Comparison of ENCODE assay signal across 23 cellular contexts in genomic region chr4:147833741-147834140, GRCh38.
DNase-seq lines count a peak whose midpoint lies in the region; ATAC-seq and TF ChIP-seq lines count a peak whose summit lies in the region.
"Had no signal": no experiment of that assay in that cellular context is flagged by ENCODE, and none has a peak within 500 bp of the region (broad histone marks: within the 10 kb centered on the region; RNA-seq: fewer than 3 reads in every experiment).

No MANE protein-coding gene starts in this region.

- H3K23ac ChIP-seq in IMR-90 (ENCODE audit: low read depth, low read length): no peak overlapping the region

- peak overlapping the region; percentile 71; the same call in 1 of the 2 replicates for H3K18ac ChIP-seq in IMR-90 (ENCODE audit: low read depth, low read length)

- no peak overlapping the region for H3K4me2 ChIP-seq in IMR-90 (ENCODE audit: low read depth, low read length)
- H3K4me2 ChIP-seq: BLaER1 had no signal

- H3K27me3 ChIP-seq in ACC112 (ENCODE audit: insufficient read depth, low read length) (no peaks in the 10 kb centered on the region), IMR-90 (ENCODE audit: control insufficient read depth, insufficient read depth, low read length) (no peaks in the 10 kb centered on the region), foreskin keratinocyte (no peaks in the 10 kb centered on the region), gastrocnemius medialis (no peaks in the 10 kb centered on the region), ovary (no peaks in the 10 kb centered on the region), MG63 (no peaks in the 10 kb centered on the region)
- H3K27me3 ChIP-seq: BLaER1, heart left ventricle, right lobe of liver had no signal

- no peak overlapping the region for H2AFZ ChIP-seq in ACC112 (ENCODE audit: low read length, unreplicated experiment)
- no peak overlapping the region for H2AFZ ChIP-seq in IMR-90 (replicated peaks; ENCODE audit: low read length, poor library complexity)

- H3K79me2 ChIP-seq in ACC112 (ENCODE audit: control insufficient read depth, insufficient read depth, low read length, unreplicated experiment): peaks cover 3% of the 10 kb centered on the region

- BruUV-seq in IMR-90 (replicated peaks; lab: Mats Ljungman, UMichigan): no TSS peak

- H2AK5ac ChIP-seq in IMR-90 (ENCODE audit: low read depth, low read length): peak overlapping the region; percentile 92

- in situ Hi-C loops in IMR-90 (cut with MboI; ENCODE audit: low sequenced_read_pairs) (no loop called here), gastrocnemius medialis (cut with MboI; ENCODE audit: low sequenced_read_pairs in 4 of 4) (no loop called here)

- no peak for TF ChIP-seq EP300 in ovary (IDR thresholded peaks at IDR 0.05)

- H3K36me3 ChIP-seq in ACC112 (ENCODE audit: insufficient read depth, low read length): no peaks in the 10 kb centered on the region
- H3K36me3 ChIP-seq in IMR-90 (ENCODE audit: control insufficient read depth, insufficient read depth, low read length): no peaks in the 10 kb centered on the region
- H3K36me3 ChIP-seq in gastrocnemius medialis: no peaks in the 10 kb centered on the region
- H3K36me3 ChIP-seq in ovary: no peaks in the 10 kb centered on the region
- no peaks in the 10 kb centered on the region for H3K36me3 ChIP-seq in MG63
- H3K36me3 ChIP-seq: heart left ventricle, right lobe of liver had no signal

- H3K4me1 ChIP-seq in ACC112 (ENCODE audit: control insufficient read depth, insufficient read depth, low read length, unreplicated experiment) (peaks cover 55% of the 10 kb centered on the region), IMR-90 (ENCODE audit: control insufficient read depth, insufficient read depth, low read length) (peaks cover 25% of the 10 kb centered on the region), foreskin keratinocyte (peaks cover 40% of the 10 kb centered on the region), gastrocnemius medialis (peaks cover 54 to 72% of the 10 kb centered on the region in 2 donors), ovary (ENCODE audit: insufficient read depth) (peaks cover 20% of the 10 kb centered on the region)
- H3K4me1 ChIP-seq: BLaER1 had no signal

- H3K27ac ChIP-seq in ACC112 (ENCODE audit: low read depth, low read length): peak overlapping the region; percentile 97
- peak overlapping the region; percentile 71; the same call in 1 of the 2 replicates for H3K27ac ChIP-seq in IMR-90 (ENCODE audit: insufficient read depth, low read length)
- peak overlapping the region; percentile 48 for H3K27ac ChIP-seq in foreskin keratinocyte
- peak overlapping the region; percentile 92 to 95 (median 94) for H3K27ac ChIP-seq in gastrocnemius medialis
- no peak overlapping the region for H3K27ac ChIP-seq in ovary
- H3K27ac ChIP-seq: BLaER1, right lobe of liver had no signal

- H2BK5ac ChIP-seq in IMR-90 (ENCODE audit: low read depth, low read length, poor library complexity, severe bottlenecking): peak overlapping the region; percentile 94

- no peak for DNase-seq in IMR-90
- no peak for DNase-seq in foreskin keratinocyte
- DNase-seq in gastrocnemius medialis: no peak
- DNase-seq in cerebellar nuclear complex (lab: John Stamatoyannopoulos, UW): no peak
- DNase-seq in ovary: no peak
- DNase-seq in MG63: no peak
- DNase-seq: activated CD4-positive, alpha-beta memory T cell treated with anti-CD3 and anti-CD28 coated beads, Interleukin-2, amount 10 ng/mL, durations not matched to agents 7 days and 5 days; activated CD4-positive, CD25-positive, alpha-beta regulatory T cell; activated gamma-delta T cell treated with Interleukin-2 at 50 U/mL for 16 hours; Caco-2; DMS79; heart left ventricle; NCI-H1092; NCI-H187; NCI-H526 treated with DMSO at 0.1 percent for 48 hours; right lobe of liver; SIG-M5; SW 1271; T1000 had no signal

- H4K91ac ChIP-seq in IMR-90 (ENCODE audit: insufficient read depth, low read depth, low read length): no peak overlapping the region

- H4K5ac ChIP-seq in IMR-90 (ENCODE audit: low read depth, low read length): no peak overlapping the region

- TF ChIP-seq CTCF in IMR-90 (conservative IDR thresholded peaks at IDR 0.05; ENCODE audit: low read depth, low read length) (no peak), foreskin keratinocyte (conservative IDR thresholded peaks at IDR 0.05) (no peak), gastrocnemius medialis (IDR thresholded peaks at IDR 0.05 in 4 of 5, conservative IDR thresholded peaks at IDR 0.05 in 1 of 5) (no peak), ovary (IDR thresholded peaks at IDR 0.05) (no peak)

- H3K4me3 ChIP-seq in ACC112 (ENCODE audit: low read depth, low read length): no peak overlapping the region
- no peak overlapping the region for H3K4me3 ChIP-seq in IMR-90 (ENCODE audit: insufficient read depth, low read depth, low read length)
- H3K4me3 ChIP-seq in gastrocnemius medialis: no peak overlapping the region
- H3K4me3 ChIP-seq in ovary: no peak overlapping the region
- no peak overlapping the region for H3K4me3 ChIP-seq in MG63
- H3K4me3 ChIP-seq: BLaER1, heart left ventricle, right lobe of liver had no signal

- H3K9me1 ChIP-seq in IMR-90 (ENCODE audit: insufficient read depth, low read length): peaks cover 22% of the 10 kb centered on the region; the same call in 1 of the 2 replicates

- no peaks in the 10 kb centered on the region for H4K20me1 ChIP-seq in IMR-90 (ENCODE audit: insufficient read depth, low read length)
- H4K20me1 ChIP-seq: BLaER1 had no signal

- H3K56ac ChIP-seq in IMR-90 (ENCODE audit: extremely low read depth, insufficient read depth, low read length): no peak overlapping the region

- peaks cover 25 to 60% of the 10 kb centered on the region in 2 experiments for H3K79me1 ChIP-seq in IMR-90 (ENCODE audit: low read depth in 1 of 2, low read length in 2 of 2)

- no peak overlapping the region for H4K8ac ChIP-seq in IMR-90 (ENCODE audit: low read depth in 2 of 2, low read length in 2 of 2)

- no peak overlapping the region for H3K9ac ChIP-seq in IMR-90 (ENCODE audit: low read depth, low read length)
- H3K9ac ChIP-seq: BLaER1 had no signal

- intact Hi-C loops in IMR-90 (cut with micrococcal nuclease) (no loop called here), gastrocnemius medialis (cut with DNase I; ENCODE audit: low total_unique reads) (loop anchor here (5.0 kb wide), 1 partner anchor 609 kb away; the partner anchor contains the start of gene NR3C2), ovary (cut with DNase I) (no loop called here)

- peak overlapping the region; percentile 48 for H3K4ac ChIP-seq in IMR-90 (ENCODE audit: low read depth, low read length)

- 0 out of 2 replicates have a peak overlapping the region, but pooled peaks have one; percentile 29 for H3K14ac ChIP-seq in IMR-90 (replicated peaks; ENCODE audit: low read depth, low read length)

- TF ChIP-seq POLR2A in IMR-90 (IDR thresholded peaks at IDR 0.05; ENCODE audit: low read depth, low read length) (no peak), gastrocnemius medialis (IDR thresholded peaks at IDR 0.05) (no peak), ovary (IDR thresholded peaks at IDR 0.05) (no peak)

- peak overlapping the region; percentile 31; the same call in 1 of the 2 replicates for H2BK20ac ChIP-seq in IMR-90 (ENCODE audit: low read depth, low read length)

- dilution Hi-C loops in IMR-90 (cut with HindIII; ENCODE audit: low sequenced_read_pairs, unreplicated experiment): no loop called here

- 100% methylated on average over 1 of the region's 2 CpGs; no CpG with 5 or more reads in 1 of the 2 experiments for WGBS in IMR-90 (ENCODE audit: extremely low coverage in 2 of 2, insufficient read length in 1 of 2), 2 experiments
- WGBS in ovary, 3 donors: 90 to 92% (median 92%) methylated on average over 2 of the region's 2 CpGs

- no peak overlapping the region for H2AK9ac ChIP-seq in IMR-90 (replicated peaks; ENCODE audit: low read depth, low read length, poor library complexity)

- peak overlapping the region; percentile 47; the same call in 1 of the 3 replicates for H2BK15ac ChIP-seq in IMR-90 (ENCODE audit: low read depth, low read length)

- H2BK120ac ChIP-seq in IMR-90 (ENCODE audit: low read depth, low read length): peak overlapping the region; percentile 12; the same call in 1 of the 2 replicates

- no peak for TF ChIP-seq RAD21 in IMR-90 (IDR thresholded peaks at IDR 0.05; ENCODE audit: low read length)

- no peak for ATAC-seq in IMR-90 (ENCODE audit: low read depth)
- no peak for ATAC-seq in foreskin keratinocyte
- no peak for ATAC-seq in gastrocnemius medialis
- ATAC-seq in HG03442 (IDR thresholded peaks at IDR 0.05; ENCODE audit: unreplicated experiment): no peak
- ATAC-seq: heart left ventricle, Panc1, right lobe of liver had no signal

- POLR2A ChIA-PET in IMR-90 (lab: Charles Lee; ENCODE audit: unreplicated experiment): no interaction called here

- CTCF ChIA-PET in IMR-90 (lab: Yijun Ruan, JAX): no interaction called here

- H3K9me3 ChIP-seq in IMR-90 (ENCODE audit: control insufficient read depth, insufficient read depth, low read length) (peaks cover 5% of the 10 kb centered on the region; the same call in 1 of the 2 replicates), gastrocnemius medialis (no peaks in the 10 kb centered on the region), ovary (no peaks in the 10 kb centered on the region), MG63 (no peaks in the 10 kb centered on the region)
- H3K9me3 ChIP-seq: Caco-2, heart left ventricle, right lobe of liver had no signal

TF ChIP-seq in IMR-90, 13 proteins besides CTCF, POLR2A, EP300 and RAD21:
- TF ChIP-seq USF2 (IDR thresholded peaks at IDR 0.05; ENCODE audit: low read depth, low read length) (no peak), CHD1 (IDR thresholded peaks at IDR 0.05; ENCODE audit: low read depth, low read length) (no peak), MAZ (IDR thresholded peaks at IDR 0.05; ENCODE audit: borderline replicate concordance, low read depth, low read length) (no peak), CEBPB (IDR thresholded peaks at IDR 0.05; ENCODE audit: low read depth, low read length) (no peak), NFE2L2 (IDR thresholded peaks at IDR 0.05; ENCODE audit: low read depth, low read length) (no peak), RCOR1 (IDR thresholded peaks at IDR 0.05; ENCODE audit: insufficient replicate concordance, low read length) (no peak), MAFK (IDR thresholded peaks at IDR 0.05; ENCODE audit: low read depth, low read length) (no peak), MXI1 (IDR thresholded peaks at IDR 0.05; ENCODE audit: borderline replicate concordance, low read depth, low read length) (no peak), RFX5 (IDR thresholded peaks at IDR 0.05; ENCODE audit: low read depth, low read length) (no peak), BHLHE40 (IDR thresholded peaks at IDR 0.05; ENCODE audit: low read depth, low read length) (no peak)

Comparison
In these comparisons a context has a peak if more than half of its experiments do, and no peak if none do; other contexts are left out.
1. H3K27ac ChIP-seq: peak in ACC112 (single experiment), IMR-90 (single experiment), foreskin keratinocyte (single experiment) and gastrocnemius medialis (4 of 4); none in ovary (0 of 2).